2 cellular contexts compared by ENCODE assay signal in genomic region chr1:238861342-238861741, GRCh38.
TF ChIP-seq lines count a peak whose summit lies in the region.

No MANE protein-coding gene starts in this region.

TF ChIP-seq in A549, 52 proteins besides CTCF, POLR2A, EP300 and RAD21:
- no peak for TF ChIP-seq MAFK (IDR thresholded peaks at IDR 0.05; ENCODE audit: partially characterized antibody)
- TF ChIP-seq MAX (IDR thresholded peaks at IDR 0.05) = no peak
- TF ChIP-seq RARB (CRISPR knock-in tag; IDR thresholded peaks at IDR 0.05) = no peak
- TF ChIP-seq JUN (IDR thresholded peaks at IDR 0.05) = no peak
- TF ChIP-seq ZSCAN20 (CRISPR knock-in tag; IDR thresholded peaks at IDR 0.05) = no peak
- TF ChIP-seq REST (IDR thresholded peaks at IDR 0.05) = no peak
- TF ChIP-seq EHMT2 (IDR thresholded peaks at IDR 0.05; ENCODE audit: low read depth) = no peak
- TF ChIP-seq ZFP36 (IDR thresholded peaks at IDR 0.05; ENCODE audit: borderline replicate concordance, partially characterized antibody) = no peak
- no peak for TF ChIP-seq RFX5 (IDR thresholded peaks at IDR 0.05)
- TF ChIP-seq BCL3 (IDR thresholded peaks at IDR 0.05) = no peak
- no peak for TF ChIP-seq CEBPB (IDR thresholded peaks at IDR 0.05)
- no peak for TF ChIP-seq ATOH8 (CRISPR knock-in tag; IDR thresholded peaks at IDR 0.05; ENCODE audit: low read depth)
- no peak for TF ChIP-seq HEYL (CRISPR knock-in tag; IDR thresholded peaks at IDR 0.05)
- TF ChIP-seq POLR2AphosphoS2 (conservative IDR thresholded peaks at IDR 0.05; ENCODE audit: low read length) = no peak
- TF ChIP-seq JUNB (IDR thresholded peaks at IDR 0.05) = no peak
- no peak for TF ChIP-seq ZC3H11A (IDR thresholded peaks at IDR 0.05)
TF ChIP-seq in A549: peak in this region for 0.

TF ChIP-seq in GM23338, 12 proteins besides CTCF, POLR2A, EP300 and RAD21:
- TF ChIP-seq ETS1 (IDR thresholded peaks at IDR 0.05) (no peak), EZH2phosphoT487 (IDR thresholded peaks at IDR 0.05; ENCODE audit: unreplicated experiment) (no peak), ZNF331 (CRISPR knock-in tag; IDR thresholded peaks at IDR 0.05; ENCODE audit: low read depth) (no peak), ZNF462 (CRISPR knock-in tag; IDR thresholded peaks at IDR 0.05) (no peak), ZNF114 (CRISPR knock-in tag; IDR thresholded peaks at IDR 0.05) (no peak), REST (IDR thresholded peaks at IDR 0.05; ENCODE audit: unreplicated experiment) (no peak), JUNB (IDR thresholded peaks at IDR 0.05; ENCODE audit: unreplicated experiment) (no peak)
